Comparison of ENCODE assay signal across 10 cellular contexts in genomic region chr19:50326101-50326664, GRCh38. TPM values are rescaled to one million over a fixed set of nuclear protein-coding genes. Genes with fewer than 3 reads are reported as not detected.
DNase-seq lines count a peak whose midpoint lies in the region; ATAC-seq and TF ChIP-seq lines count a peak whose summit lies in the region.
"Had no signal": no experiment of that assay in that cellular context is flagged by ENCODE, and none has a peak within 500 bp of the region (broad histone marks: within the 10 kb centered on the region; RNA-seq: fewer than 3 reads in every experiment).

No MANE protein-coding gene starts in this region.

- peaks cover 33% of the 10 kb centered on the region for H3K4me1 Mint-ChIP-seq in Calu3 (ENCODE audit: low read depth, unreplicated experiment)
- peaks cover 50% of the 10 kb centered on the region for H3K4me1 Mint-ChIP-seq in brain
- H3K4me1 Mint-ChIP-seq in nephron: peaks cover 38% of the 10 kb centered on the region
- no peaks in the 10 kb centered on the region for H3K4me1 Mint-ChIP-seq in endothelial cell (ENCODE audit: unreplicated experiment)
- H3K4me1 Mint-ChIP-seq in activated naive CD8-positive, alpha-beta T cell treated with anti-CD3 and anti-CD28 coated beads, Interleukin-2, amount 50 U/mL, for 24 hours: peaks cover 29% of the 10 kb centered on the region

- peaks cover 3% of the 10 kb centered on the region; the same call in 1 of the 2 replicates for H3K79me2 ChIP-seq in HCT116 (ENCODE audit: insufficient read depth, low read length)

- H3K9me3 Mint-ChIP-seq in Calu3 (ENCODE audit: low read depth, unreplicated experiment): peaks cover 5% of the 10 kb centered on the region
- H3K9me3 Mint-ChIP-seq in brain: peaks cover 0 to 74% (median 21%) of the 10 kb centered on the region in 5 experiments
- no peaks in the 10 kb centered on the region for H3K9me3 Mint-ChIP-seq in nephron
- peaks cover 53% of the 10 kb centered on the region for H3K9me3 Mint-ChIP-seq in endothelial cell (ENCODE audit: unreplicated experiment)
- H3K9me3 Mint-ChIP-seq in activated naive CD8-positive, alpha-beta T cell treated with anti-CD3 and anti-CD28 coated beads, Interleukin-2, amount 50 U/mL, for 24 hours: peaks cover 5% of the 10 kb centered on the region

- peaks cover 2 to 6% of the 10 kb centered on the region in 2 experiments; a peak in 2 of 4 replicates for H3K36me3 ChIP-seq in HCT116 (ENCODE audit: control insufficient read depth in 1 of 2, insufficient read depth in 2 of 2, low read length in 2 of 2)

- peaks cover 18 to 48% of the 10 kb centered on the region in 2 experiments for H3K4me1 ChIP-seq in HCT116 (ENCODE audit: control insufficient read depth in 1 of 2, insufficient read depth in 2 of 2, low read length in 2 of 2)

- DNase-seq in Calu3: no peak
- no peak for DNase-seq in HCT116 (ENCODE audit: low read depth, low spot score)
- DNase-seq in OCI-M2 (lab: John Stamatoyannopoulos, UW; ENCODE audit: unreplicated experiment): no peak
- no peak for DNase-seq in endothelial cell (ENCODE audit: low spot score)
- no peak for DNase-seq in ecto neural progenitor cell (ENCODE audit: low spot score)
- DNase-seq in activated naive CD8-positive, alpha-beta T cell treated with anti-CD3 and anti-CD28 coated beads, Interleukin-2, amount 50 U/mL, for 24 hours: no peak
- DNase-seq: SIG-M5 had no signal

- POLR2A ChIA-PET in HCT116 (lab: Charles Lee): interaction anchor here (0.7 kb wide), 1 partner anchor 19 kb away, joined by 3 read pairs; no protein-coding TSS in a partner anchor

- no peaks in the 10 kb centered on the region for H3K27me3 ChIP-seq in HCT116 (ENCODE audit: insufficient read depth, low read length)

- no peak for TF ChIP-seq POLR2A in HCT116 (IDR thresholded peaks at IDR 0.05; ENCODE audit: borderline replicate concordance, extremely low read depth, insufficient read depth, insufficient read length)

- no peak for ATAC-seq in HCT116
- ATAC-seq in activated naive CD8-positive, alpha-beta T cell treated with anti-CD3 and anti-CD28 coated beads, Interleukin-2, amount 50 U/mL, for 24 hours: no peak

- peaks cover 47% of the 10 kb centered on the region for H3K27me3 Mint-ChIP-seq in Calu3 (ENCODE audit: unreplicated experiment)
- peaks cover 53% of the 10 kb centered on the region for H3K27me3 Mint-ChIP-seq in brain
- peaks cover 47% of the 10 kb centered on the region for H3K27me3 Mint-ChIP-seq in nephron (ENCODE audit: low read depth)
- peaks cover 41% of the 10 kb centered on the region for H3K27me3 Mint-ChIP-seq in endothelial cell (ENCODE audit: unreplicated experiment)
- H3K27me3 Mint-ChIP-seq in activated naive CD8-positive, alpha-beta T cell treated with anti-CD3 and anti-CD28 coated beads, Interleukin-2, amount 50 U/mL, for 24 hours: peaks cover 47% of the 10 kb centered on the region

- CTCF ChIA-PET in Calu3 (lab: Charles Lee) (interaction anchor here (0.5 to 0.7 kb wide), 2 partner anchors 124 to 408 kb away, joined by 3 to 4 read pairs; no protein-coding TSS in a partner anchor), HCT116 (lab: Charles Lee) (interaction anchor here (0.9 to 1.2 kb wide), 3 partner anchors 25 to 178 kb away, joined by 3 read pairs; no protein-coding TSS in a partner anchor)

- H3K27ac ChIP-seq in HCT116 (ENCODE audit: low read depth, low read length): no peak overlapping the region
- H3K27ac ChIP-seq: upper lobe of left lung had no signal

- RAD21 ChIA-PET in HCT116 (lab: Charles Lee; ENCODE audit: low non-redundant PET in 1 of 2, low total read pairs in 2 of 2, uncharacterized antibody in 2 of 2, unreplicated experiment in 2 of 2): no interaction called here

- H3K4me3 Mint-ChIP-seq in Calu3 (ENCODE audit: low read depth, unreplicated experiment): peak overlapping the region; percentile 42
- H3K4me3 Mint-ChIP-seq in brain: peak overlapping the region in 3 of 5 experiments; percentile 84 to 86 (median 84)
- peak overlapping the region; percentile 82 to 88 (median 85) for H3K4me3 Mint-ChIP-seq in nephron
- H3K4me3 Mint-ChIP-seq in endothelial cell (ENCODE audit: unreplicated experiment): no peak overlapping the region
- no peak overlapping the region for H3K4me3 Mint-ChIP-seq in activated naive CD8-positive, alpha-beta T cell treated with anti-CD3 and anti-CD28 coated beads, Interleukin-2, amount 50 U/mL, for 24 hours

- no peaks in the 10 kb centered on the region for H4K20me1 ChIP-seq in HCT116 (ENCODE audit: insufficient read depth)

- H3K4me3 ChIP-seq in HCT116 (replicated peaks in 1 of 2; ENCODE audit: low read depth in 1 of 2, low read length in 2 of 2): no peak overlapping the region

- no peak for TF ChIP-seq RAD21 in HCT116 (IDR thresholded peaks at IDR 0.05; ENCODE audit: low read depth)

- H3K36me3 Mint-ChIP-seq in Calu3 (ENCODE audit: insufficient read depth, unreplicated experiment): peaks cover 42% of the 10 kb centered on the region
- H3K36me3 Mint-ChIP-seq in brain: peaks cover 10% of the 10 kb centered on the region
- peaks cover 4% of the 10 kb centered on the region for H3K36me3 Mint-ChIP-seq in nephron (ENCODE audit: low read depth)
- peaks cover 47% of the 10 kb centered on the region for H3K36me3 Mint-ChIP-seq in endothelial cell (ENCODE audit: low read depth, unreplicated experiment)
- peaks cover 8% of the 10 kb centered on the region for H3K36me3 Mint-ChIP-seq in activated naive CD8-positive, alpha-beta T cell treated with anti-CD3 and anti-CD28 coated beads, Interleukin-2, amount 50 U/mL, for 24 hours (ENCODE audit: low read depth)

- H3K27ac Mint-ChIP-seq in Calu3 (ENCODE audit: unreplicated experiment) (no peak overlapping the region), brain (no peak overlapping the region), nephron (no peak overlapping the region), endothelial cell (ENCODE audit: unreplicated experiment) (no peak overlapping the region)
- H3K27ac Mint-ChIP-seq in activated naive CD8-positive, alpha-beta T cell treated with anti-CD3 and anti-CD28 coated beads, Interleukin-2, amount 50 U/mL, for 24 hours: no peak overlapping the region

- H3K4me2 ChIP-seq in HCT116 (ENCODE audit: low read length): peak overlapping the region; percentile 69

- TF ChIP-seq CTCF in Calu3 (IDR thresholded peaks at IDR 0.05; ENCODE audit: unreplicated experiment) (no peak), HCT116 (IDR thresholded peaks at IDR 0.05 in 2 of 3, conservative IDR thresholded peaks at IDR 0.05 in 1 of 3; ENCODE audit: borderline replicate concordance in 1 of 3, insufficient read depth in 1 of 3, low read depth in 2 of 3, low read length in 2 of 3) (no peak), brain (conservative IDR thresholded peaks at IDR 0.05) (no peak), nephron (IDR thresholded peaks at IDR 0.05; ENCODE audit: unreplicated experiment in 3 of 3) (no peak), endothelial cell (IDR thresholded peaks at IDR 0.05; ENCODE audit: unreplicated experiment) (no peak)

- BruUV-seq in Calu3 (replicated peaks; lab: Mats Ljungman, UMichigan) (no TSS peak), HCT116 (replicated peaks; lab: Mats Ljungman, UMichigan) (no TSS peak)

- H3K9me3 ChIP-seq in HCT116 (ENCODE audit: control insufficient read depth in 1 of 2, insufficient read depth in 1 of 2, low read depth in 1 of 2, low read length in 2 of 2): no peaks in the 10 kb centered on the region

- intact Hi-C loops in Calu3 (cut with micrococcal nuclease; ENCODE audit: unreplicated experiment) (no loop called here), HCT116 (cut with micrococcal nuclease) (no loop called here)

- no peaks in the 10 kb centered on the region for H3K9me2 ChIP-seq in HCT116 (ENCODE audit: insufficient read depth)

- H2AFZ ChIP-seq in HCT116 (ENCODE audit: low read depth, low read length, poor library complexity, severe bottlenecking): no peak overlapping the region

- no peak overlapping the region for H3K9ac ChIP-seq in HCT116 (ENCODE audit: low read length)

TF ChIP-seq in HCT116, 20 proteins besides CTCF, POLR2A, EP300 and RAD21 (continues in another document):
- no peak for TF ChIP-seq ZFX (IDR thresholded peaks at IDR 0.05)
- no peak for TF ChIP-seq EZH2phosphoT487 (IDR thresholded peaks at IDR 0.05; ENCODE audit: borderline replicate concordance)
- TF ChIP-seq YY1 (IDR thresholded peaks at IDR 0.05; ENCODE audit: extremely low read depth, insufficient replicate concordance, low read depth, low read length): no peak
- TF ChIP-seq EGR1 (IDR thresholded peaks at IDR 0.05; ENCODE audit: low read depth): no peak

RNA-seq across cellular contexts. Expression of gene KCNC3, which starts 3.0 kb away (rescaled TPM):
- 5.3 and 6.8 TPM in 2 replicates for total RNA-seq in Calu3 (2022)
- total RNA-seq in HCT116 (2021; ENCODE audit: unreplicated experiment): 6.9 TPM
- polyA plus RNA-seq in HCT116 (2012): 2.9 and 4.6 TPM in 2 replicates
- polyA plus RNA-seq in brain (ENCODE audit: insufficient read depth, low read depth, low replicate concordance): 12.3 TPM
- not detected for total RNA-seq in endothelial cell (ENCODE audit: unreplicated experiment)

RNA-seq across cellular contexts. Expression of gene NAPSA, which starts 39.3 kb away (rescaled TPM):
- 1.9 and 3.6 TPM in 2 replicates for total RNA-seq in Calu3 (2022)
- total RNA-seq in HCT116 (2021; ENCODE audit: unreplicated experiment): 4.4 TPM
- 3.4 and 3.7 TPM in 2 replicates for polyA plus RNA-seq in HCT116 (2012)
- 0.17 TPM for polyA plus RNA-seq in brain (ENCODE audit: insufficient read depth, low read depth, low replicate concordance)
- not detected for total RNA-seq in endothelial cell (ENCODE audit: unreplicated experiment)

RNA-seq across cellular contexts. Expression of gene NR1H2, which starts 50.1 kb away (rescaled TPM):
- total RNA-seq in Calu3 (2022) (72.7 and 77.5 TPM in 2 replicates), HCT116 (2021; ENCODE audit: unreplicated experiment) (40.3 TPM), endothelial cell (ENCODE audit: unreplicated experiment) (21.6 TPM)
- polyA plus RNA-seq in HCT116 (2012): 43.0 and 51.2 TPM in 2 replicates
- polyA plus RNA-seq in brain (ENCODE audit: insufficient read depth, low read depth, low replicate concordance): 79.4 TPM

RNA-seq across cellular contexts. Expression of gene POLD1, which starts 58.0 kb away (rescaled TPM):
- total RNA-seq in Calu3 (2022) (67.1 and 81.9 TPM in 2 replicates), HCT116 (2021; ENCODE audit: unreplicated experiment) (122 TPM), endothelial cell (ENCODE audit: unreplicated experiment) (54.4 TPM)
- 92.4 and 93.2 TPM in 2 replicates for polyA plus RNA-seq in HCT116 (2012)
- 29.2 TPM for polyA plus RNA-seq in brain (ENCODE audit: insufficient read depth, low read depth, low replicate concordance)

Comparison
In these comparisons a context has a peak if more than half of its experiments do, and no peak if none do; other contexts are left out.
1. H3K4me3 Mint-ChIP-seq: peak in Calu3 (single experiment), brain (3 of 5) and nephron (3 of 3); none in endothelial cell (single experiment) and activated naive CD8-positive, alpha-beta T cell treated with anti-CD3 and anti-CD28 coated beads, Interleukin-2, amount 50 U/mL, for 24 hours (single experiment).